In genomic region chr19:56253737-56254136, GRCh38 we compare ENCODE assay signal across 7 cellular contexts. TPM values are rescaled to one million over a fixed set of nuclear protein-coding genes. Genes with fewer than 3 reads are reported as not detected.
DNase-seq lines count a peak whose midpoint lies in the region; ATAC-seq, FAIRE-seq and TF ChIP-seq lines count a peak whose summit lies in the region.

No MANE protein-coding gene starts in this region.

- no peak for ATAC-seq in HG03457 (IDR thresholded peaks at IDR 0.05; ENCODE audit: unreplicated experiment)

- no peaks in the 10 kb centered on the region for H3K4me1 ChIP-seq in small intestine (ENCODE audit: control insufficient read depth in 2 of 2, insufficient read depth in 1 of 2, low read depth in 1 of 2, low read length in 1 of 2)

- H3K27me3 ChIP-seq in small intestine (ENCODE audit: control insufficient read depth in 2 of 2, insufficient read depth in 2 of 2, low read length in 2 of 2) = no peaks in the 10 kb centered on the region

- 64 to 65% (median 65%) methylated on average over 5 of the region's 5 CpGs for WGBS in small intestine, 3 donors

- peak; percentile 48 for TF ChIP-seq CTCF in GM10248 (IDR thresholded peaks at IDR 0.05; ENCODE audit: control extremely low read depth, extremely low read depth, low read depth, missing control alignments)

- FAIRE-seq in frontal cortex (lab: Jason Lieb, UNC) (no peak), small intestine (lab: Jason Lieb, UNC) (no peak)

- no peak overlapping the region for H3K27ac ChIP-seq in small intestine (ENCODE audit: low read depth in 1 of 2, low read length in 1 of 2)

- CTCF ChIA-PET in GM10248 (lab: Yijun Ruan, JAX) = interaction anchor here (0.6 to 9.3 kb wide), 44 partner anchors 7 to 845 kb away, joined by 3 to 133 read pairs (median 6); partner anchors contain the start of genes EDDM13, GALP and ZSCAN5A

- DNase-seq in GM10248 (ENCODE audit: extremely low spot score) (peak; percentile 45), NCI-H1048 (lab: John Stamatoyannopoulos, UW) (peak; percentile 17), SKM-1 treated with dmso at 0.1 percent for 144 hours (lab: John Stamatoyannopoulos, UW; ENCODE audit: unreplicated experiment) (peak; percentile 19), frontal cortex (ENCODE audit: low spot score in 2 of 2) (peak; percentile 25 to 58), small intestine (peak; percentile 37), mucosa of gallbladder (ENCODE audit: low spot score) (no peak)

- H3K9me3 ChIP-seq in small intestine (ENCODE audit: control insufficient read depth, low read depth) = no peaks in the 10 kb centered on the region

- no peaks in the 10 kb centered on the region for H3K36me3 ChIP-seq in small intestine (ENCODE audit: control insufficient read depth in 2 of 2, insufficient read depth in 2 of 2, low read length in 2 of 2)

- H3K4me3 ChIP-seq in small intestine (ENCODE audit: low read depth in 1 of 2, low read length in 2 of 2) = no peak overlapping the region

- POLR2A ChIA-PET in GM10248 (lab: Yijun Ruan, JAX) = no interaction called here

RNA-seq across cellular contexts. Expression of gene EDDM13, which starts 18.8 kb away (rescaled TPM):
- total RNA-seq in frontal cortex = not detected
- 1 to 10 TPM in 1 of 3 donors, not detected in 2; 1.7 TPM for polyA plus RNA-seq in small intestine
- not detected for total RNA-seq in mucosa of gallbladder

RNA-seq across cellular contexts. Expression of gene ZSCAN5C, which starts 51.7 kb away (rescaled TPM):
- total RNA-seq in frontal cortex (not detected), mucosa of gallbladder (not detected)
- polyA plus RNA-seq in small intestine = not detected

RNA-seq across cellular contexts. Expression of gene ZSCAN5B, which starts 56.2 kb away (rescaled TPM):
- total RNA-seq in frontal cortex (not detected), mucosa of gallbladder (not detected)
- polyA plus RNA-seq in small intestine = not detected
